ENCODE assay signal across 13 cellular contexts in genomic region chr17:4795168-4795567, GRCh38. TPM values are rescaled to one million over a fixed set of nuclear protein-coding genes. Genes with fewer than 3 reads are reported as not detected.
DNase-seq lines count a peak whose midpoint lies in the region; ATAC-seq, FAIRE-seq and TF ChIP-seq lines count a peak whose summit lies in the region.
"Had no signal": no experiment of that assay in that cellular context is flagged by ENCODE, and none has a peak within 500 bp of the region (broad histone marks: within the 10 kb centered on the region; RNA-seq: fewer than 3 reads in every experiment).

No MANE protein-coding gene starts in this region.

- H3K27ac ChIP-seq in HepG2 (ENCODE audit: extremely low read length, insufficient read depth, low read length) (peak overlapping the region; percentile 58), right lobe of liver (peak overlapping the region in 1 of 3 donors; percentile 74), tibial artery (peak overlapping the region in 1 of 2 donors; percentile 86)
- no peak overlapping the region for H3K27ac ChIP-seq in effector memory CD4-positive, alpha-beta T cell (ENCODE audit: insufficient read depth, low read length, poor library complexity, severe bottlenecking)

- peaks cover 19% of the 10 kb centered on the region for H3K36me3 Mint-ChIP-seq in activated naive CD8-positive, alpha-beta T cell treated with anti-CD3 and anti-CD28 coated beads, Interleukin-2, amount 50 U/mL, for 24 hours (ENCODE audit: low read depth)
- peaks cover 12% of the 10 kb centered on the region for H3K36me3 Mint-ChIP-seq in mesothelial cell of epicardium

- no peaks in the 10 kb centered on the region; a peak in 1 of 5 replicates for H3K27me3 ChIP-seq in HepG2 (ENCODE audit: control insufficient read depth in 1 of 2, insufficient read depth in 2 of 2, low read length in 2 of 2)
- H3K27me3 ChIP-seq in right lobe of liver = no peaks in the 10 kb centered on the region
- no peaks in the 10 kb centered on the region for H3K27me3 ChIP-seq in effector memory CD4-positive, alpha-beta T cell (replicated peaks; ENCODE audit: control insufficient read depth, insufficient read depth, low read length, poor library complexity, severe bottlenecking)
- no peaks in the 10 kb centered on the region for H3K27me3 ChIP-seq in tibial artery

- no peak overlapping the region for H3K9ac ChIP-seq in HepG2 (ENCODE audit: insufficient read depth, low read depth, low read length)

- H3K4me2 ChIP-seq in HepG2 (ENCODE audit: low read depth, low read length) = peak overlapping the region; percentile 81; the same call in 1 of the 2 replicates

- H2AFZ ChIP-seq in HepG2 (ENCODE audit: low read length) = peak overlapping the region; percentile 77

- H3K4me1 Mint-ChIP-seq in activated naive CD8-positive, alpha-beta T cell treated with anti-CD3 and anti-CD28 coated beads, Interleukin-2, amount 50 U/mL, for 24 hours = peaks cover 28% of the 10 kb centered on the region
- peaks cover 11% of the 10 kb centered on the region for H3K4me1 Mint-ChIP-seq in mesothelial cell of epicardium

- intact Hi-C loops in HepG2 (cut with micrococcal nuclease; ENCODE audit: unreplicated experiment) (no loop called here), right lobe of liver (cut with DNase I) (no loop called here), tibial artery (cut with DNase I; ENCODE audit: low total_unique reads) (no loop called here)

- peak overlapping the region; percentile 100 for H3K4me3 Mint-ChIP-seq in activated naive CD8-positive, alpha-beta T cell treated with anti-CD3 and anti-CD28 coated beads, Interleukin-2, amount 50 U/mL, for 24 hours
- H3K4me3 Mint-ChIP-seq in mesothelial cell of epicardium = peak overlapping the region; percentile 100

- TF ChIP-seq POLR2A in HepG2 (IDR thresholded peaks at IDR 0.05; ENCODE audit: insufficient read depth in 1 of 2, low read depth in 2 of 2, low read length in 2 of 2) (no peak), right lobe of liver (IDR thresholded peaks at IDR 0.05) (no peak)

- peaks cover 26% of the 10 kb centered on the region for H3K4me1 ChIP-seq in HepG2 (ENCODE audit: insufficient read depth, low read length)
- H3K4me1 ChIP-seq in right lobe of liver = peaks cover 0 to 11% (median 0%) of the 10 kb centered on the region in 4 donors
- peaks cover 4% of the 10 kb centered on the region for H3K4me1 ChIP-seq in effector memory CD4-positive, alpha-beta T cell (ENCODE audit: control insufficient read depth, insufficient read depth, low read length, poor library complexity, severe bottlenecking)
- peaks cover 0 to 19% (median 10%) of the 10 kb centered on the region in 4 donors for H3K4me1 ChIP-seq in tibial artery

- no peak for TF ChIP-seq RAD21 in HepG2 (CRISPR knock-in tag; IDR thresholded peaks at IDR 0.05)

- in situ Hi-C loops in HepG2 (cut with HindIII; ENCODE audit: extremely low pct_ligation_motif_present, low pct_unique_long_range_greater_than_20kb) = no loop called here

- H4K20me1 ChIP-seq in HepG2 (ENCODE audit: insufficient read depth, low read length) = no peaks in the 10 kb centered on the region

- no peak overlapping the region for H3K4me3 ChIP-seq in HepG2 (replicated peaks in 1 of 3; ENCODE audit: insufficient read depth in 1 of 3, low read depth in 2 of 3, low read length in 3 of 3)
- no peak overlapping the region for H3K4me3 ChIP-seq in right lobe of liver
- H3K4me3 ChIP-seq in effector memory CD4-positive, alpha-beta T cell (ENCODE audit: insufficient read depth, low read depth, low read length, poor library complexity, severe bottlenecking) = no peak overlapping the region
- H3K4me3 ChIP-seq in tibial artery = no peak overlapping the region

- DNase-seq in HepG2 (ENCODE audit: low spot score) = no peak
- DNase-seq in right lobe of liver = no peak
- no peak for DNase-seq in activated naive CD8-positive, alpha-beta T cell treated with anti-CD3 and anti-CD28 coated beads, Interleukin-2, amount 50 U/mL, for 24 hours
- DNase-seq in mesothelial cell of epicardium (ENCODE audit: low spot score in 2 of 2, unreplicated experiment in 2 of 2) = no peak
- no peak for DNase-seq in D721Med (ENCODE audit: insufficient read length, low spot score)
- DNase-seq in effector memory CD4-positive, alpha-beta T cell = no peak
- DNase-seq in tibial artery = no peak

- TF ChIP-seq CTCF in HepG2 (CRISPR knock-in tag; IDR thresholded peaks at IDR 0.05) = no peak
- TF ChIP-seq CTCF in right lobe of liver (IDR thresholded peaks at IDR 0.05) = no peak
- TF ChIP-seq CTCF in mesothelial cell of epicardium (IDR thresholded peaks at IDR 0.05; ENCODE audit: unreplicated experiment) = no peak
- no peak for TF ChIP-seq CTCF in D721Med (IDR thresholded peaks at IDR 0.05; ENCODE audit: insufficient read depth, missing control alignments)
- TF ChIP-seq CTCF in tibial artery (IDR thresholded peaks at IDR 0.05) = no peak

- no peaks in the 10 kb centered on the region for H3K9me3 Mint-ChIP-seq in activated naive CD8-positive, alpha-beta T cell treated with anti-CD3 and anti-CD28 coated beads, Interleukin-2, amount 50 U/mL, for 24 hours
- H3K9me3 Mint-ChIP-seq in mesothelial cell of epicardium = no peaks in the 10 kb centered on the region

- CTCF ChIA-PET in HepG2 (lab: Yijun Ruan, JAX; ENCODE audit: low intra/inter-chr PET ratio, low total read pairs) = no interaction called here

- H3K79me2 ChIP-seq in HepG2 (ENCODE audit: insufficient read depth, low read length) = peaks cover 19% of the 10 kb centered on the region

- no peak for TF ChIP-seq EP300 in HepG2 (IDR thresholded peaks at IDR 0.05; ENCODE audit: low read depth in 2 of 2, low read length in 2 of 2)
- no peak for TF ChIP-seq EP300 in HepG2 (CRISPR knock-in tag; IDR thresholded peaks at IDR 0.05; ENCODE audit: borderline replicate concordance)

- FAIRE-seq in HepG2 (lab: Jason Lieb, UNC) (no peak), D721Med (lab: Jason Lieb, UNC) (no peak)

- peak overlapping the region; percentile 97 for H3K27ac Mint-ChIP-seq in activated naive CD8-positive, alpha-beta T cell treated with anti-CD3 and anti-CD28 coated beads, Interleukin-2, amount 50 U/mL, for 24 hours
- H3K27ac Mint-ChIP-seq in mesothelial cell of epicardium = peak overlapping the region; percentile 99

- H3K36me3 ChIP-seq in HepG2 (replicated peaks in 1 of 2; ENCODE audit: control insufficient read depth in 1 of 2, insufficient read depth in 2 of 2, low read length in 2 of 2) = peaks cover 8 to 17% of the 10 kb centered on the region in 2 experiments
- H3K36me3 ChIP-seq in right lobe of liver = peaks cover 0 to 17% (median 0%) of the 10 kb centered on the region in 4 donors
- H3K36me3 ChIP-seq in effector memory CD4-positive, alpha-beta T cell (ENCODE audit: control insufficient read depth, insufficient read depth, low read length) = peaks cover 17% of the 10 kb centered on the region
- peaks cover 15 to 28% (median 21%) of the 10 kb centered on the region in 3 donors for H3K36me3 ChIP-seq in tibial artery

- H3K9me3 ChIP-seq in HepG2 (ENCODE audit: low read length) (no peaks in the 10 kb centered on the region), right lobe of liver (no peaks in the 10 kb centered on the region), tibial artery (no peaks in the 10 kb centered on the region)
- no peaks in the 10 kb centered on the region for H3K9me3 ChIP-seq in effector memory CD4-positive, alpha-beta T cell (ENCODE audit: control insufficient read depth, low read length)

- no peak for ATAC-seq in HepG2
- ATAC-seq in right lobe of liver = no peak
- no peak for ATAC-seq in activated naive CD8-positive, alpha-beta T cell treated with anti-CD3 and anti-CD28 coated beads, Interleukin-2, amount 50 U/mL, for 24 hours
- no peak for ATAC-seq in GM21381 (IDR thresholded peaks at IDR 0.05; ENCODE audit: unreplicated experiment)

- peaks cover 7% of the 10 kb centered on the region for H3K27me3 Mint-ChIP-seq in activated naive CD8-positive, alpha-beta T cell treated with anti-CD3 and anti-CD28 coated beads, Interleukin-2, amount 50 U/mL, for 24 hours
- H3K27me3 Mint-ChIP-seq in mesothelial cell of epicardium (ENCODE audit: low read depth) = peaks cover 10% of the 10 kb centered on the region

- POLR2A ChIA-PET in HepG2 (lab: Yijun Ruan, JAX) = no interaction called here

- 95% methylated on average over 1 of the region's 1 CpG for WGBS in HepG2 (ENCODE audit: low lambda C conversion rate)
- 92% methylated on average over 1 of the region's 1 CpG for WGBS in right lobe of liver (ENCODE audit: insufficient coverage, low coverage, low lambda C conversion rate, missing lambda C conversion rate)

- BruUV-seq in HepG2 (replicated peaks; lab: Mats Ljungman, UMichigan) = no TSS peak

RNA-seq across cellular contexts. Expression of gene PSMB6, which starts 0.8 kb away (rescaled TPM):
- total RNA-seq in HepG2 (2016; rRNA removed; fragmentation: Illumina TruSeq; extraction: Trizol) = 264 and 335 TPM in 2 replicates
- total RNA-seq in HepG2 (2016; cell fraction: cytosol; rRNA removed; fragmentation: Illumina TruSeq; extraction: Trizol; ENCODE audit: low read depth) = 57.3 and 59.4 TPM in 2 replicates
- total RNA-seq in HepG2 (2016; cell fraction: insoluble cytoplasmic fraction; rRNA removed; fragmentation: Illumina TruSeq; extraction: Trizol) = 269 and 361 TPM in 2 replicates
- total RNA-seq in HepG2 (2016; cell fraction: membrane; rRNA removed; fragmentation: Illumina TruSeq; extraction: Trizol) = 65.0 and 66.7 TPM in 2 replicates
- 82.3 and 83.2 TPM in 2 replicates for total RNA-seq in HepG2 (2016; cell fraction: nucleus; rRNA removed; fragmentation: Illumina TruSeq; extraction: Trizol)
- polyA plus RNA-seq in HepG2 (2011; rRNA removed) = 277 and 298 TPM in 2 replicates
- polyA plus RNA-seq in HepG2 (2011; cell fraction: cytosol; rRNA removed) = 294 and 383 TPM in 2 replicates
- 65.4 and 72.8 TPM in 2 replicates for polyA plus RNA-seq in HepG2 (2011; cell fraction: nucleus; rRNA removed)
- polyA plus RNA-seq in HepG2 (2012) = 114 and 127 TPM in 2 replicates
- 63.2 and 64.9 TPM in 2 replicates for polyA plus RNA-seq in HepG2 (2016; cell fraction: cytosol; fragmentation: Illumina TruSeq; extraction: Trizol; ENCODE audit: low read depth)
- polyA plus RNA-seq in HepG2 (2016; cell fraction: insoluble cytoplasmic fraction; fragmentation: Illumina TruSeq; extraction: Trizol; ENCODE audit: low read depth) = 325 and 358 TPM in 2 replicates
- polyA plus RNA-seq in HepG2 (2016; cell fraction: membrane; fragmentation: Illumina TruSeq; extraction: Trizol; ENCODE audit: low read depth) = 57.2 and 57.4 TPM in 2 replicates
- 132 and 142 TPM in 2 replicates for polyA plus RNA-seq in HepG2 (2016; cell fraction: nucleus; fragmentation: Illumina TruSeq; extraction: Trizol; ENCODE audit: insufficient read depth, low read depth)
- 315 and 412 TPM in 2 replicates for polyA minus RNA-seq in HepG2 (2011; rRNA and poly(A)+ RNA removed; ENCODE audit: low replicate concordance)
- 66.1 and 85.4 TPM in 2 replicates for polyA minus RNA-seq in HepG2 (2011; cell fraction: cytosol; rRNA and poly(A)+ RNA removed)
- polyA minus RNA-seq in HepG2 (2011; cell fraction: nucleus; rRNA and poly(A)+ RNA removed) = 22.1 and 23.0 TPM in 2 replicates
- 100 to 1,000 TPM in 2 of 6 experiments, 10 to 100 TPM in 4; 68.8 to 136 (median 75.7) TPM for total RNA-seq in right lobe of liver
- 98.2 to 102 TPM (median 102 TPM) in 3 replicates for total RNA-seq in mesothelial cell of epicardium

RNA-seq across cellular contexts. Expression of gene GLTPD2, which starts 6.4 kb away (rescaled TPM):
- 6.0 and 12.9 TPM in 2 replicates for total RNA-seq in HepG2 (2016; rRNA removed; fragmentation: Illumina TruSeq; extraction: Trizol)
- total RNA-seq in HepG2 (2016; cell fraction: cytosol; rRNA removed; fragmentation: Illumina TruSeq; extraction: Trizol; ENCODE audit: low read depth) = 5.5 and 8.4 TPM in 2 replicates
- total RNA-seq in HepG2 (2016; cell fraction: insoluble cytoplasmic fraction; rRNA removed; fragmentation: Illumina TruSeq; extraction: Trizol) = 5.7 and 10.6 TPM in 2 replicates
- 7.1 and 10.3 TPM in 2 replicates for total RNA-seq in HepG2 (2016; cell fraction: membrane; rRNA removed; fragmentation: Illumina TruSeq; extraction: Trizol)
- 6.3 and 8.8 TPM in 2 replicates for total RNA-seq in HepG2 (2016; cell fraction: nucleus; rRNA removed; fragmentation: Illumina TruSeq; extraction: Trizol)
- 7.5 and 14.9 TPM in 2 replicates for polyA plus RNA-seq in HepG2 (2011; rRNA removed)
- 14.5 and 28.0 TPM in 2 replicates for polyA plus RNA-seq in HepG2 (2011; cell fraction: cytosol; rRNA removed)
- polyA plus RNA-seq in HepG2 (2011; cell fraction: nucleus; rRNA removed) = 60.5 and 62.9 TPM in 2 replicates
- polyA plus RNA-seq in HepG2 (2012) = 6.0 and 8.3 TPM in 2 replicates
- 7.8 and 10.4 TPM in 2 replicates for polyA plus RNA-seq in HepG2 (2016; cell fraction: cytosol; fragmentation: Illumina TruSeq; extraction: Trizol; ENCODE audit: low read depth)
- polyA plus RNA-seq in HepG2 (2016; cell fraction: insoluble cytoplasmic fraction; fragmentation: Illumina TruSeq; extraction: Trizol; ENCODE audit: low read depth) = 5.9 and 9.4 TPM in 2 replicates
- polyA plus RNA-seq in HepG2 (2016; cell fraction: membrane; fragmentation: Illumina TruSeq; extraction: Trizol; ENCODE audit: low read depth) = 6.1 and 8.5 TPM in 2 replicates
- 15.6 and 18.6 TPM in 2 replicates for polyA plus RNA-seq in HepG2 (2016; cell fraction: nucleus; fragmentation: Illumina TruSeq; extraction: Trizol; ENCODE audit: insufficient read depth, low read depth)
- polyA minus RNA-seq in HepG2 (2011; rRNA and poly(A)+ RNA removed; ENCODE audit: low replicate concordance) = 7.7 TPM in 1 of 2 replicates, not detected in the other
- polyA minus RNA-seq in HepG2 (2011; cell fraction: cytosol; rRNA and poly(A)+ RNA removed) = 12.0 and 12.4 TPM in 2 replicates
- polyA minus RNA-seq in HepG2 (2011; cell fraction: nucleus; rRNA and poly(A)+ RNA removed) = 3.1 and 3.6 TPM in 2 replicates
- total RNA-seq in right lobe of liver = 10 to 100 TPM; 20.6 to 97.4 (median 60.9) TPM
- 0.22 TPM in 1 of 3 replicates, not detected in the others for total RNA-seq in mesothelial cell of epicardium
- total RNA-seq: CD8-positive, alpha-beta memory T cell; epithelial cell of proximal tubule; HT1080; posterior vena cava; urinary bladder had no signal
- polyA plus RNA-seq: CD8-positive, alpha-beta memory T cell had no signal

RNA-seq across cellular contexts. Expression of gene VMO1, which starts 9.0 kb away (rescaled TPM):
- total RNA-seq in HepG2 (2016; rRNA removed; fragmentation: Illumina TruSeq; extraction: Trizol) (not detected in 2 replicates), right lobe of liver (10 to 100 TPM in 1 of 6 experiments, 1 to 10 TPM in 5; 3.5 to 12.3 (median 5.2) TPM), mesothelial cell of epicardium (2.3 to 2.6 TPM (median 2.5 TPM) in 3 replicates)
- 0.71 TPM in 1 of 2 replicates, not detected in the other for total RNA-seq in HepG2 (2016; cell fraction: cytosol; rRNA removed; fragmentation: Illumina TruSeq; extraction: Trizol; ENCODE audit: low read depth)
- total RNA-seq in HepG2 (2016; cell fraction: insoluble cytoplasmic fraction; rRNA removed; fragmentation: Illumina TruSeq; extraction: Trizol) = 0.22 TPM in 1 of 2 replicates, not detected in the other
- 0.25 and 0.65 TPM in 2 replicates for total RNA-seq in HepG2 (2016; cell fraction: membrane; rRNA removed; fragmentation: Illumina TruSeq; extraction: Trizol)
- 1.2 TPM in 1 of 2 replicates, not detected in the other for total RNA-seq in HepG2 (2016; cell fraction: nucleus; rRNA removed; fragmentation: Illumina TruSeq; extraction: Trizol)
- 0.13 TPM in 1 of 2 replicates, not detected in the other for polyA plus RNA-seq in HepG2 (2011; rRNA removed)
- polyA plus RNA-seq in HepG2 (2011; cell fraction: cytosol; rRNA removed) = 0.23 TPM in 1 of 2 replicates, not detected in the other
- polyA plus RNA-seq in HepG2 (2011; cell fraction: nucleus; rRNA removed) = 0.29 and 0.38 TPM in 2 replicates
- 0.64 and 1.1 TPM in 2 replicates for polyA plus RNA-seq in HepG2 (2012)
- polyA plus RNA-seq in HepG2 (2016; cell fraction: cytosol; fragmentation: Illumina TruSeq; extraction: Trizol; ENCODE audit: low read depth) = 0.31 and 0.49 TPM in 2 replicates
- not detected in 2 replicates for polyA plus RNA-seq in HepG2 (2016; cell fraction: insoluble cytoplasmic fraction; fragmentation: Illumina TruSeq; extraction: Trizol; ENCODE audit: low read depth)
- 0.56 TPM in 1 of 2 replicates, not detected in the other for polyA plus RNA-seq in HepG2 (2016; cell fraction: membrane; fragmentation: Illumina TruSeq; extraction: Trizol; ENCODE audit: low read depth)
- polyA plus RNA-seq in HepG2 (2016; cell fraction: nucleus; fragmentation: Illumina TruSeq; extraction: Trizol; ENCODE audit: insufficient read depth, low read depth) = 0.98 TPM in 1 of 2 replicates, not detected in the other
- not detected in 2 replicates for polyA minus RNA-seq in HepG2 (2011; rRNA and poly(A)+ RNA removed; ENCODE audit: low replicate concordance)
- not detected in 2 replicates for polyA minus RNA-seq in HepG2 (2011; cell fraction: cytosol; rRNA and poly(A)+ RNA removed)
- polyA minus RNA-seq in HepG2 (2011; cell fraction: nucleus; rRNA and poly(A)+ RNA removed) = not detected in 2 replicates
- total RNA-seq: CD8-positive, alpha-beta memory T cell; epithelial cell of proximal tubule; HT1080 had no signal
- polyA plus RNA-seq: CD8-positive, alpha-beta memory T cell had no signal

RNA-seq across cellular contexts. Expression of gene PLD2, which starts 11.8 kb away (rescaled TPM):
- total RNA-seq in HepG2 (2016; rRNA removed; fragmentation: Illumina TruSeq; extraction: Trizol) = 7.8 and 13.4 TPM in 2 replicates
- 1.5 and 3.3 TPM in 2 replicates for total RNA-seq in HepG2 (2016; cell fraction: cytosol; rRNA removed; fragmentation: Illumina TruSeq; extraction: Trizol; ENCODE audit: low read depth)
- total RNA-seq in HepG2 (2016; cell fraction: insoluble cytoplasmic fraction; rRNA removed; fragmentation: Illumina TruSeq; extraction: Trizol) = 6.9 and 12.9 TPM in 2 replicates
- total RNA-seq in HepG2 (2016; cell fraction: membrane; rRNA removed; fragmentation: Illumina TruSeq; extraction: Trizol) = 4.0 and 5.4 TPM in 2 replicates
- 12.4 and 12.8 TPM in 2 replicates for total RNA-seq in HepG2 (2016; cell fraction: nucleus; rRNA removed; fragmentation: Illumina TruSeq; extraction: Trizol)
- 29.7 and 45.8 TPM in 2 replicates for polyA plus RNA-seq in HepG2 (2011; rRNA removed)
- polyA plus RNA-seq in HepG2 (2011; cell fraction: cytosol; rRNA removed) = 16.4 and 17.6 TPM in 2 replicates
- 157 and 165 TPM in 2 replicates for polyA plus RNA-seq in HepG2 (2011; cell fraction: nucleus; rRNA removed)
- 22.6 and 24.2 TPM in 2 replicates for polyA plus RNA-seq in HepG2 (2012)
- 1.2 and 1.5 TPM in 2 replicates for polyA plus RNA-seq in HepG2 (2016; cell fraction: cytosol; fragmentation: Illumina TruSeq; extraction: Trizol; ENCODE audit: low read depth)
- polyA plus RNA-seq in HepG2 (2016; cell fraction: insoluble cytoplasmic fraction; fragmentation: Illumina TruSeq; extraction: Trizol; ENCODE audit: low read depth) = 7.8 and 12.9 TPM in 2 replicates
- polyA plus RNA-seq in HepG2 (2016; cell fraction: membrane; fragmentation: Illumina TruSeq; extraction: Trizol; ENCODE audit: low read depth) = 2.9 and 4.3 TPM in 2 replicates
- 38.3 and 45.9 TPM in 2 replicates for polyA plus RNA-seq in HepG2 (2016; cell fraction: nucleus; fragmentation: Illumina TruSeq; extraction: Trizol; ENCODE audit: insufficient read depth, low read depth)
- polyA minus RNA-seq in HepG2 (2011; rRNA and poly(A)+ RNA removed; ENCODE audit: low replicate concordance) = 20.6 and 62.4 TPM in 2 replicates
- polyA minus RNA-seq in HepG2 (2011; cell fraction: cytosol; rRNA and poly(A)+ RNA removed) = 14.3 and 14.5 TPM in 2 replicates
- 23.3 and 33.3 TPM in 2 replicates for polyA minus RNA-seq in HepG2 (2011; cell fraction: nucleus; rRNA and poly(A)+ RNA removed)
- 10 to 100 TPM in 3 of 6 experiments, 1 to 10 TPM in 3; 8.2 to 27.3 (median 10.8) TPM for total RNA-seq in right lobe of liver
- total RNA-seq in mesothelial cell of epicardium = 77.3 to 83.6 TPM (median 82.5 TPM) in 3 replicates
